Comparison of ENCODE assay signal across 3 cellular contexts in the genomic region with DNA sequence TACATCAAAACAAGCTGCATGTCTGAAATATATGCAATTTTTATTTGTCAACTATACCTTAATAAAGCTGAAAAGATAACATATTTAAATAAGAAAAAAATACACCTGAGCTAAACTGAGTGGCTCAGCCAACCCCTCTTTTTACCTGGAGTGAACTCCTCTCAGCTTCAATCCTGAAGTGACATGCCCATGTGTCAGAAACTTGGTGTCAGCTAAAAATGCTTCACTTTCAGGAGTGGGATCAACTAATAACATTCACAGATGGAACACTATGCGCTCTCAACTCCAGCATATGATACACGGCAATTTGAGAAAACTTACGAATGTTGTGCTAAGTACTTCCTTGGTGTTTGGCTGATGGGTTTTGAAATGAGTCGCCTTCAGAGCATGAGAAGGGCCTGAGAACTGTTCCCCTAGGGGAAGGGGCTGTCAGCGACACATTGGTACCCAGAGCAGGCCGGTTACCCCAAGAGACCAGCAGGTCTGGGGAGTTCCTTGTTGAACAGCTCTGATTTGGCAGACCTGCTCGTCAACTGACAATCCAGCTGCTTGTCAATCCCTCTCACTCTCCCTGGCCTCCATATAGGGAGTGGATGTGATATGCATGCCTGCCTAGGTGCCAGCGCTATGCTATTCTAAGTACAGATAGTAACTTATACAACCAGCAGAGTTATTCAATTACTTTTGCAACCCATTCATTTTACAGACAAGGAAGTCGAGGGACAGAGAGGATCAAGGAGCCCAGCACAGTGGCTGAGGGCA.
"Had no signal": no experiment of that assay in that cellular context is flagged by ENCODE, and none has a peak within 500 bp of the region (broad histone marks: within the 10 kb centered on the region; RNA-seq: fewer than 3 reads in every experiment).

No MANE protein-coding gene starts in this region.

- H3K4me3 ChIP-seq: GM12878 had no signal

- DNase-seq: GDM1, GF-D8 had no signal

- ATAC-seq: GM12878 had no signal
